ENCODE assay signal across 8 cellular contexts in genomic region chr20:41317536-41318270, GRCh38. TPM values are rescaled to one million over a fixed set of nuclear protein-coding genes. Genes with fewer than 3 reads are reported as not detected.
A peak's percentile ranks its signal among the peaks of the same experiment; 100 is the strongest.
DNase-seq lines count a peak whose midpoint lies in the region; TF ChIP-seq lines count a peak whose summit lies in the region.

Gene ZHX3, minus strand, starts transcription at chr20:41317731. Its CDS starts 112,815 bp downstream, at chr20:41204916.

- peak within 1 kb of the TSS; percentile 88 for H3K4me3 ChIP-seq in HFF-Myc (replicated peaks; ENCODE audit: low read depth, low read length)
- peak within 1 kb of the TSS; percentile 63 for H3K4me3 ChIP-seq in SJSA1
- H3K4me3 ChIP-seq in neuron (ENCODE audit: low read length) = peak within 1 kb of the TSS; percentile 83
- peak within 1 kb of the TSS; percentile 75 to 93 (median 86) for H3K4me3 ChIP-seq in subcutaneous abdominal adipose tissue (ENCODE audit: low read depth in 1 of 5, low read length in 5 of 5)

- H3K4me1 ChIP-seq in SJSA1 (replicated peaks) (peaks cover 16% of the 10 kb centered on the region), neuron (ENCODE audit: insufficient read depth, low read length) (peaks cover 13% of the 10 kb centered on the region), subcutaneous abdominal adipose tissue (ENCODE audit: control insufficient read depth in 5 of 5, insufficient read depth in 5 of 5, low read length in 5 of 5) (peaks cover 2 to 44% (median 17%) of the 10 kb centered on the region in 5 donors)

- no peak for TF ChIP-seq CTCF in HFF-Myc (IDR thresholded peaks at IDR 0.05; ENCODE audit: low read depth, low read length, missing control alignments)

- H3K36me3 ChIP-seq in SJSA1 (no peaks in the 10 kb centered on the region), neuron (ENCODE audit: insufficient read depth, low read length) (no peaks in the 10 kb centered on the region), subcutaneous abdominal adipose tissue (ENCODE audit: control insufficient read depth in 5 of 5, insufficient read depth in 5 of 5, low read length in 5 of 5) (no peaks in the 10 kb centered on the region)

- H3K27me3 ChIP-seq in SJSA1 (replicated peaks) (no peaks in the 10 kb centered on the region), neuron (ENCODE audit: insufficient read depth, low read length) (no peaks in the 10 kb centered on the region), subcutaneous abdominal adipose tissue (ENCODE audit: control insufficient read depth in 5 of 5, insufficient read depth in 4 of 5, low read length in 5 of 5) (no peaks in the 10 kb centered on the region)

- H3K27ac ChIP-seq in SJSA1 (peak within 1 kb of the TSS; percentile 90), subcutaneous abdominal adipose tissue (ENCODE audit: low read depth, low read length) (peak within 1 kb of the TSS; percentile 84)

- DNase-seq in GM03348 (ENCODE audit: low spot score) = peak; percentile 100
- peak; percentile 75 for DNase-seq in HFF-Myc (ENCODE audit: extremely low read depth, low read depth)
- peak; percentile 94 for DNase-seq in MV-4-11 (lab: John Stamatoyannopoulos, UW)
- DNase-seq in SJSA1 (ENCODE audit: low read depth in 1 of 2, low spot score in 2 of 2) = peak; percentile 93 to 97
- DNase-seq in activated naive CD4-positive, alpha-beta T cell treated with Interleukin-2 at 50 U/mL for 16 hours = peak; percentile 96
- peak; percentile 93 for DNase-seq in foreskin melanocyte

- peak within 1 kb of the TSS; percentile 30 to 95 (median 75) for H3K9ac ChIP-seq in subcutaneous abdominal adipose tissue (ENCODE audit: low read length in 5 of 5)

- H3K9me3 ChIP-seq in SJSA1 (replicated peaks) (no peaks in the 10 kb centered on the region), neuron (ENCODE audit: low read length) (no peaks in the 10 kb centered on the region), subcutaneous abdominal adipose tissue (ENCODE audit: control insufficient read depth in 5 of 5, low read length in 5 of 5) (no peaks in the 10 kb centered on the region)

- H2AFZ ChIP-seq in neuron (ENCODE audit: low read depth, low read length) = peak within 1 kb of the TSS; percentile 85

RNA-seq across cellular contexts. Expression of gene ZHX3, which starts in this region (rescaled TPM):
- total RNA-seq in SJSA1 (2014; rRNA removed; shearing (Covaris generic)) = 9.6 and 19.3 TPM in 2 replicates

Comparison
In these comparisons a context has a peak if more than half of its experiments do, and no peak if none do; other contexts are left out.
1. Peak in every context shown above with its lines: DNase-seq, H3K4me3 ChIP-seq and H3K27ac ChIP-seq.